Comparison of ENCODE assay signal across 8 cellular contexts in the genomic region with DNA sequence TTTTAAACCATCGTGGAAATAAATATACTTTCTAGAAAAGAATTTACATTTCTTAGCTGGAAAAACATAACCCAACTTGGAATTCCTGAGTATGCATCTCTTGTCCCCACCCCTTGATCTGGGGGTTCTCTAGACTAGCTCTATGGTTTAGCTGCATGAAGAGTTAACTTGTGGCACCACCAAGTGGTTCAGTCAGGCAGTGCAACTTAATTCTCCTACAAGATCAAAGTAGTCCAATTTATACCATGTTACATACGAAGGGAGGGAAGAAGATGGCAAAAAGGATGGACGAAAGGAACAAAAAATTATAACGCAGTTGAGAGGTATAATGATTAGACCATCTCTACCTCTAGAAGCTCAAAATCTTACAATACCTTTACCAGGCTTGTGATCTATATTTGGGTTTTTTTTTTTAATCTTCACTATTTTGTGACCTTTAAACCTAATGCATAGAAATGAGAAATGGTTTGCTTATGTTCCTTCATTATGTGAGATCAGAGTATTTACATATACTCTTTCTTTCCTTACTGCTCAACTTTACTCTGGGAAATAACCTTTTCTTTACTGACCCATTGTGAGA. TPM values are rescaled to one million over a fixed set of nuclear protein-coding genes. Genes with fewer than 3 reads are reported as not detected.
A peak's percentile ranks its signal among the peaks of the same experiment; 100 is the strongest.
DNase-seq lines count a peak whose midpoint lies in the region; ATAC-seq, FAIRE-seq and TF ChIP-seq lines count a peak whose summit lies in the region.

No MANE protein-coding gene starts in this region.

- H3K4me1 Mint-ChIP-seq in activated CD4-positive, alpha-beta memory T cell treated with anti-CD3 and anti-CD28 coated beads, Interleukin-2, amount 10 ng/mL, durations not matched to agents 7 days and 5 days: no peaks in the 10 kb centered on the region
- H3K4me1 Mint-ChIP-seq in endodermal cell: no peaks in the 10 kb centered on the region

- H3K27ac ChIP-seq in endodermal cell (ENCODE audit: low read depth, low read length): no peak overlapping the region

- H3K4me3 ChIP-seq in endodermal cell (ENCODE audit: low read length): no peak overlapping the region

- peaks cover 30% of the 10 kb centered on the region for H3K36me3 ChIP-seq in endodermal cell (ENCODE audit: control insufficient read depth, insufficient read depth, low read length)

- H3K27me3 Mint-ChIP-seq in activated CD4-positive, alpha-beta memory T cell treated with anti-CD3 and anti-CD28 coated beads, Interleukin-2, amount 10 ng/mL, durations not matched to agents 7 days and 5 days: no peaks in the 10 kb centered on the region
- no peaks in the 10 kb centered on the region for H3K27me3 Mint-ChIP-seq in endodermal cell (ENCODE audit: insufficient read depth)

- no peaks in the 10 kb centered on the region for H3K9me3 ChIP-seq in endodermal cell (ENCODE audit: control insufficient read depth, low read length)

- no peak overlapping the region for H3K27ac Mint-ChIP-seq in activated CD4-positive, alpha-beta memory T cell treated with anti-CD3 and anti-CD28 coated beads, Interleukin-2, amount 10 ng/mL, durations not matched to agents 7 days and 5 days
- H3K27ac Mint-ChIP-seq in endodermal cell: no peak overlapping the region

- no peaks in the 10 kb centered on the region for H3K36me3 Mint-ChIP-seq in activated CD4-positive, alpha-beta memory T cell treated with anti-CD3 and anti-CD28 coated beads, Interleukin-2, amount 10 ng/mL, durations not matched to agents 7 days and 5 days (ENCODE audit: low read depth)
- H3K36me3 Mint-ChIP-seq in endodermal cell (ENCODE audit: low read depth): peaks cover 40% of the 10 kb centered on the region

- no peak overlapping the region for H3K4me3 Mint-ChIP-seq in activated CD4-positive, alpha-beta memory T cell treated with anti-CD3 and anti-CD28 coated beads, Interleukin-2, amount 10 ng/mL, durations not matched to agents 7 days and 5 days
- H3K4me3 Mint-ChIP-seq in endodermal cell: no peak overlapping the region

- WGBS in endodermal cell (ENCODE audit: insufficient coverage in 1 of 2, insufficient read length in 1 of 2), 2 experiments: 13 to 50% methylated on average over 1 of the region's 4 CpGs

- POLR2A ChIA-PET in activated CD4-positive, alpha-beta memory T cell treated with anti-CD3 and anti-CD28 coated beads, Interleukin-2, amount 10 ng/mL, durations not matched to agents 7 days and 5 days (lab: Charles Lee): interaction anchor here (0.8 kb wide), 1 partner anchor 10 kb away, joined by 3 read pairs; no protein-coding TSS in a partner anchor

- peak; percentile 52 for ATAC-seq in HG03108 (IDR thresholded peaks at IDR 0.05; ENCODE audit: unreplicated experiment)

- FAIRE-seq in GM18507 (lab: Jason Lieb, UNC): peak; percentile 90

- no peaks in the 10 kb centered on the region for H3K27me3 ChIP-seq in endodermal cell (ENCODE audit: control insufficient read depth, insufficient read depth, low read length, poor library complexity, severe bottlenecking)

- peak; percentile 87 for TF ChIP-seq CTCF in endodermal cell (conservative IDR thresholded peaks at IDR 0.05)

- H3K9me3 Mint-ChIP-seq in activated CD4-positive, alpha-beta memory T cell treated with anti-CD3 and anti-CD28 coated beads, Interleukin-2, amount 10 ng/mL, durations not matched to agents 7 days and 5 days: no peaks in the 10 kb centered on the region
- H3K9me3 Mint-ChIP-seq in endodermal cell: no peaks in the 10 kb centered on the region

- H3K9ac ChIP-seq in endodermal cell (ENCODE audit: extremely low read depth, low read length, poor library complexity, severe bottlenecking): no peak overlapping the region

- CTCF ChIA-PET in activated CD4-positive, alpha-beta memory T cell treated with anti-CD3 and anti-CD28 coated beads, Interleukin-2, amount 10 ng/mL, durations not matched to agents 7 days and 5 days (lab: Charles Lee): interaction anchor here (0.5 to 1.9 kb wide), 27 partner anchors 8 to 543 kb away, joined by 3 to 28 read pairs (median 4); a partner anchor contains a TSS

- DNase-seq in AG20443 (ENCODE audit: low spot score): peak; percentile 80
- peak; percentile 35 for DNase-seq in GM18507 (ENCODE audit: extremely low spot score, insufficient read length, low read depth)
- DNase-seq in NCI-H69 (lab: John Stamatoyannopoulos, UW): peak; percentile 73
- peak; percentile 63 for DNase-seq in activated CD4-positive, alpha-beta memory T cell treated with anti-CD3 and anti-CD28 coated beads, Interleukin-2, amount 10 ng/mL, durations not matched to agents 7 days and 5 days
- DNase-seq in endodermal cell: peak; percentile 90
- DNase-seq in myocyte (ENCODE audit: low read depth): peak; percentile 74
- peak; percentile 39 for DNase-seq in stimulated activated naive CD4-positive, alpha-beta T cell treated with Interleukin-2 at 50 U/mL for 16 hours (lab: John Stamatoyannopoulos, UW)

- no peaks in the 10 kb centered on the region for H3K4me1 ChIP-seq in endodermal cell (ENCODE audit: control insufficient read depth, insufficient read depth, low read length)

RNA-seq across cellular contexts. Expression of a gene that starts 28.5 kb away (rescaled TPM):
- 10 to 100 TPM; 25.4 to 32.0 TPM for total RNA-seq in activated CD4-positive, alpha-beta memory T cell treated with anti-CD3 and anti-CD28 coated beads, Interleukin-2, amount 10 ng/mL, durations not matched to agents 7 days and 5 days
- total RNA-seq in endodermal cell (10 to 100 TPM in 1 of 2 donors, 1 to 10 TPM in 1; 9.3 to 13.9 TPM), myocyte (15.0 and 28.3 TPM in 2 replicates)
- 26.4 TPM for polyA plus RNA-seq in endodermal cell (2013, experiment 1 of 2)
- polyA plus RNA-seq in endodermal cell (2013, experiment 2 of 2): 26.4 TPM
- 25.4 TPM for polyA plus RNA-seq in myocyte (2012)

Comparison
In these comparisons a context has a peak if more than half of its experiments do, and no peak if none do; other contexts are left out.
1. DNase-seq: peak in every context shown above with its lines; median percentile 90 in endodermal cell; 80 in AG20443; 74 in myocyte; 73 in NCI-H69; 63 in activated CD4-positive, alpha-beta memory T cell treated with anti-CD3 and anti-CD28 coated beads, Interleukin-2, amount 10 ng/mL, durations not matched to agents 7 days and 5 days; 39 in stimulated activated naive CD4-positive, alpha-beta T cell treated with Interleukin-2 at 50 U/mL for 16 hours; 35 in GM18507.